ENCODE assay signal across 11 cellular contexts in the genomic region with DNA sequence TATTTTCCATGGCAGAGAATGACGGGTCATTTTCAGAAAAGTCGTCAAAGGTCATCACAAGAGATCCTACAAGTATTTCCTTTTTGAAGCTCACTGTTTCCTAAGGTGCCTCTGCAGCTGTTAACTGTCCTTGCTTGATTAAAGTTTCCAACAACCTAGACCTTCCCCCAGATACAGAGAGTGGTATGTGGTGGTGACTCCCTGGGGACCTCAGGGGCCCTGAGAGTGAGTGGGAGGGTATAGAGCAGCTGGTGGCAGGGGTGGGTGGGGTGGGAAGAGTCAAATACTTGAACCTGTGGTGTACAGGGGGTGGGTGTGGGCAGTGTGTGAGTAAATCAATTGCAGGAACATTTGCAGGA. TPM values are rescaled to one million over a fixed set of nuclear protein-coding genes. Genes with fewer than 3 reads are reported as not detected.
DNase-seq lines count a peak whose midpoint lies in the region; ATAC-seq and TF ChIP-seq lines count a peak whose summit lies in the region.
"Had no signal": no experiment of that assay in that cellular context is flagged by ENCODE, and none has a peak within 500 bp of the region (broad histone marks: within the 10 kb centered on the region; RNA-seq: fewer than 3 reads in every experiment).

No MANE protein-coding gene starts in this region.

- ATAC-seq in GM18909 (IDR thresholded peaks at IDR 0.05; ENCODE audit: poor library complexity, unreplicated experiment) = peak; percentile 66
- ATAC-seq in HG02571 (IDR thresholded peaks at IDR 0.05; ENCODE audit: unreplicated experiment) = peak; percentile 56
- ATAC-seq in mucosa of descending colon = peak; percentile 29
- no peak for ATAC-seq in HG03045 (IDR thresholded peaks at IDR 0.05; ENCODE audit: unreplicated experiment)

- intact Hi-C loops in mucosa of descending colon (cut with DNase I, micrococcal nuclease) = no loop called here
- intact Hi-C loops in dorsolateral prefrontal cortex (cut with DNase I) = no loop called here

- H3K9me3 ChIP-seq in KOPT-K1 (ENCODE audit: insufficient read depth, low read length, poor library complexity, severe bottlenecking) = no peaks in the 10 kb centered on the region
- no peaks in the 10 kb centered on the region for H3K9me3 ChIP-seq in mucosa of descending colon
- H3K9me3 ChIP-seq in right atrium auricular region = no peaks in the 10 kb centered on the region

- H3K4me3 ChIP-seq in mucosa of descending colon = no peak overlapping the region
- no peak overlapping the region for H3K4me3 ChIP-seq in dorsolateral prefrontal cortex
- no peak overlapping the region for H3K4me3 ChIP-seq in right atrium auricular region
- H3K4me3 ChIP-seq: coronary artery had no signal

- TF ChIP-seq CTCF in mucosa of descending colon (IDR thresholded peaks at IDR 0.05) (no peak), dorsolateral prefrontal cortex (IDR thresholded peaks at IDR 0.05 in 54 of 56, conservative IDR thresholded peaks at IDR 0.05 in 2 of 56; ENCODE audit: low read depth in 1 of 56, partially characterized antibody in 56 of 56) (no peak), right atrium auricular region (IDR thresholded peaks at IDR 0.05) (no peak)

- H3K36me3 ChIP-seq in KOPT-K1 (ENCODE audit: insufficient read depth, low read length) (no peaks in the 10 kb centered on the region), mucosa of descending colon (ENCODE audit: low read depth) (no peaks in the 10 kb centered on the region), right atrium auricular region (no peaks in the 10 kb centered on the region)

- no peak for DNase-seq in mucosa of descending colon
- DNase-seq in globus pallidus (ENCODE audit: low spot score) = no peak
- no peak for DNase-seq in dorsolateral prefrontal cortex
- no peak for DNase-seq in right atrium auricular region (ENCODE audit: low spot score)
- DNase-seq: kidney glomerular epithelial cell, NCI-H146 had no signal

- H3K27ac ChIP-seq in KOPT-K1 (ENCODE audit: low read depth, low read length, poor library complexity, severe bottlenecking) (peak overlapping the region; percentile 66), dorsolateral prefrontal cortex (no peak overlapping the region), right atrium auricular region (no peak overlapping the region)
- H3K27ac ChIP-seq: coronary artery had no signal

- H3K4me1 ChIP-seq in mucosa of descending colon (ENCODE audit: low read depth) (peaks cover 3% of the 10 kb centered on the region), right atrium auricular region (peaks cover 0 to 13% of the 10 kb centered on the region in 2 donors)

- H3K27me3 ChIP-seq in dorsolateral prefrontal cortex = peaks cover 0 to 28% (median 0%) of the 10 kb centered on the region in 45 donors
- H3K27me3 ChIP-seq in right atrium auricular region = no peaks in the 10 kb centered on the region

RNA-seq across cellular contexts. Expression of a gene that starts 1.6 kb away (rescaled TPM):
- total RNA-seq in mucosa of descending colon (1 to 10 TPM; 1.6 to 3.0 (median 1.6) TPM), dorsolateral prefrontal cortex (1 to 10 TPM in 110 of 120 experiments, under 1 TPM in 10; 0.48 to 5.7 (median 2.3) TPM), right atrium auricular region (1 to 10 TPM in 1 of 2 donors, under 1 TPM in 1; 0.79 to 1.3 TPM)

RNA-seq across cellular contexts. Expression of a gene that starts 14.7 kb away (rescaled TPM):
- total RNA-seq in mucosa of descending colon (10 to 100 TPM; 35.8 to 71.9 (median 41.8) TPM), dorsolateral prefrontal cortex (10 to 100 TPM; 37.3 to 76.3 (median 48.8) TPM), right atrium auricular region (10 to 100 TPM; 16.5 to 28.0 TPM)

RNA-seq across cellular contexts. Expression of a gene that starts 31.0 kb away (rescaled TPM):
- total RNA-seq in mucosa of descending colon = 1 to 10 TPM; 1.2 to 3.3 (median 1.9) TPM
- under 1 TPM in 5 of 120 experiments, not detected in 115; 0.38 to 0.64 (median 0.43) TPM for total RNA-seq in dorsolateral prefrontal cortex
- under 1 TPM in 1 of 2 donors, not detected in 1; 0.55 TPM for total RNA-seq in right atrium auricular region

RNA-seq across cellular contexts. Expression of a gene that starts 38.0 kb away (rescaled TPM):
- total RNA-seq in mucosa of descending colon = over 10,000 TPM in 2 of 3 donors, 1,000 to 10,000 TPM in 1; 9,213 to 30,268 (median 19,463) TPM
- 1,000 to 10,000 TPM in 119 of 120 experiments, 100 to 1,000 TPM in 1; 532 to 8,708 (median 3,979) TPM for total RNA-seq in dorsolateral prefrontal cortex
- total RNA-seq in right atrium auricular region = 100 to 1,000 TPM in 1 of 2 donors, not detected in 1; 431 TPM

RNA-seq across cellular contexts. Expression of a gene that starts 38.3 kb away (rescaled TPM):
- total RNA-seq in mucosa of descending colon = 10 to 100 TPM; 25.2 to 55.8 (median 35.8) TPM
- total RNA-seq in dorsolateral prefrontal cortex = 10 to 100 TPM; 11.4 to 26.1 (median 18.2) TPM
- 10 to 100 TPM; 38.5 to 64.3 TPM for total RNA-seq in right atrium auricular region
